In the genomic region with DNA sequence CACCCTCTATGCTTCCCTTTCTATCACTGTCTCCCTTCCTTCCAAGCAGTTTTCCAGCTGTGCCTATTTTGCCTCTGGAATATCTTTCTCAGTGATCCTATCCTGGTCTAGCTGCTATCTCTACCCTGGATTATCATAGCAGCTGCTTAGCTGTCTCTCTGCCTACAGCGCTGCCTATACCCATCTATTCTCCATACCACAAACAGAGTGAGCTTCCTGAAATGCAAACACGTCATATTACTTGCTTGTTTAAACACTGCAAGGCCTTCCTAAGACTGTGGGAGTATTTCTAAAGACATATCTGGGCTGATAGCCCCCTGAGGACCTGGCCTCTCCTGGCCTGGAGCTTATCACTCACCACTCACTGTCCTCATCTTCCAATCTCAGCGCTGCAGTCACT, we compare ENCODE assay signal across 32 cellular contexts.
"Had no signal": no experiment of that assay in that cellular context is flagged by ENCODE, and none has a peak within 500 bp of the region (broad histone marks: within the 10 kb centered on the region; RNA-seq: fewer than 3 reads in every experiment).

No MANE protein-coding gene starts in this region.

- H3K4me3 ChIP-seq: body of pancreas, breast epithelium had no signal

- H3K27me3 ChIP-seq: body of pancreas, brain microvascular endothelial cell, breast epithelium had no signal

- DNase-seq: activated B cell treated with CpG ODN at 0.5 μM for 24 hours; activated CD4-positive, alpha-beta memory T cell treated with anti-CD3 and anti-CD28 coated beads for 36 hours; activated CD4-positive, alpha-beta T cell treated with anti-CD3 and anti-CD28 coated beads for 4 hours; activated CD4-positive, alpha-beta T cell treated with anti-CD3 and anti-CD28 coated beads, Interleukin-2, amount 10 ng/mL, durations not matched to agents 24 days and 14 days; activated CD4-positive, alpha-beta T cell treated with anti-CD3 and anti-CD28 coated beads, Interleukin-2, amount 50 U/mL, for 1 hour; activated CD4-positive, alpha-beta T cell treated with anti-CD3 and anti-CD28 coated beads, Interleukin-2, amount 50 U/mL, for 4 hours; activated CD4-positive, CD25-positive, alpha-beta regulatory T cell treated with anti-CD3 and anti-CD28 coated beads, Interleukin-2, amount 50 U/mL, for 72 hours; activated CD8-positive, alpha-beta memory T cell treated with anti-CD3 and anti-CD28 coated beads, Interleukin-2, amount 50 U/mL, for 4 hours; activated CD8-positive, alpha-beta T cell treated with anti-CD3 and anti-CD28 coated beads for 36 hours; activated effector memory CD4-positive, alpha-beta T cell treated with anti-CD3 and anti-CD28 coated beads, Interleukin-2, amount 50 U/mL, for 16 hours; activated gamma-delta T cell treated with Interleukin-2 at 50 U/mL for 16 hours; activated naive CD4-positive, alpha-beta T cell; activated naive CD4-positive, alpha-beta T cell treated with anti-CD3 and anti-CD28 coated beads for 36 hours; activated naive CD4-positive, alpha-beta T cell treated with anti-CD3 and anti-CD28 coated beads, Interleukin-2, amount 50 U/mL, for 16 hours; activated naive CD8-positive, alpha-beta T cell treated with anti-CD3 and anti-CD28 coated beads for 36 hours; activated T-cell treated with anti-CD3 and anti-CD28 coated beads for 4 hours; activated T-cell treated with anti-CD3 and anti-CD28 coated beads, Interleukin-2, amount 50 U/mL, for 1 hour; activated T-cell treated with anti-CD3 and anti-CD28 coated beads, Interleukin-2, amount 50 U/mL, for 4 hours; activated T-cell treated with anti-CD3 and anti-CD28 coated beads, Interleukin-2, amount 50 U/mL, for 72 hours; amniotic stem cell; aorta; body of pancreas; brain microvascular endothelial cell; central memory CD4-positive, alpha-beta T cell; T-cell; T-helper 17 cell had no signal

- H3K27ac ChIP-seq: body of pancreas, brain microvascular endothelial cell, breast epithelium, VCaP had no signal

- H3K9me3 ChIP-seq: body of pancreas, breast epithelium had no signal

- H3K36me3 ChIP-seq: brain microvascular endothelial cell, breast epithelium had no signal

- ATAC-seq: activated CD8-positive, alpha-beta T cell treated with anti-CD3 and anti-CD28 coated beads for 36 hours; activated naive CD4-positive, alpha-beta T cell treated with anti-CD3 and anti-CD28 coated beads, Interleukin-2, amount 50 U/mL, for 72 hours; activated T-cell treated with anti-CD3 and anti-CD28 coated beads, Interleukin-2, amount 50 U/mL, for 4 hours; activated T-cell treated with anti-CD3 and anti-CD28 coated beads, Interleukin-2, amount 50 U/mL, for 72 hours; activated T-helper 17 cell treated with anti-CD3 and anti-CD28 coated beads, Interleukin-2, amount 50 U/mL, for 72 hours; body of pancreas; T-cell; T-helper 17 cell had no signal

- FAIRE-seq: astrocyte, TTC549 had no signal

- H3K4me1 ChIP-seq: body of pancreas, breast epithelium had no signal
